In the genomic region with DNA sequence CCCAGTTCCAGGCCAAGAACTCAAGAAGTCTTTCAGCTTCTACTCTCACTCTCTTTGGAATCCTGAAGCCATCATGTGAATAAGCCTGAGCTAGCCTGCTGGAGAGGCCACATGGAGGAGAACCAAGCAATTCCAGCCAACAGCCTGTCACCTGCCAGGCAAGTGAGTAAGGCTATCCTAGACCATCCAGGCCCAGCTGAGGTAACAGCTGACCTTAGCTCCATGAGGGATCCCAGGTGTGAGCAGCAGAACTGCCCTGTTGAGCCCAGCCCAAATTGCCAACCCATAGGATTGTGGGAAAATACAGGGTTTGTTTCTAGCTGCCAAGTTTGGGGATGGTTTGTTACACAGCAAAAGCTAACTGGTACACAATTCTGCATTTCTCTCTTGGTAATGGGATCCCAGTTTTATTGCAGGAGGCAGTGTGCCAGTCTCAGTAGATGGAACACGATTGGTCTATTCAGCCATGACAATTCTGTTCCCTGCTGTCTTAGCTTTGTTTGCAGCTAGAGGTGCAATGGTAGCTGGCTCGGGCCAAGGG, we compare ENCODE assay signal across 1 cellular context.
TF ChIP-seq lines count a peak whose summit lies in the region.

No MANE protein-coding gene starts in this region.

TF ChIP-seq in A549, 52 proteins besides CTCF, POLR2A, EP300 and RAD21:
- TF ChIP-seq, protein P1, sequence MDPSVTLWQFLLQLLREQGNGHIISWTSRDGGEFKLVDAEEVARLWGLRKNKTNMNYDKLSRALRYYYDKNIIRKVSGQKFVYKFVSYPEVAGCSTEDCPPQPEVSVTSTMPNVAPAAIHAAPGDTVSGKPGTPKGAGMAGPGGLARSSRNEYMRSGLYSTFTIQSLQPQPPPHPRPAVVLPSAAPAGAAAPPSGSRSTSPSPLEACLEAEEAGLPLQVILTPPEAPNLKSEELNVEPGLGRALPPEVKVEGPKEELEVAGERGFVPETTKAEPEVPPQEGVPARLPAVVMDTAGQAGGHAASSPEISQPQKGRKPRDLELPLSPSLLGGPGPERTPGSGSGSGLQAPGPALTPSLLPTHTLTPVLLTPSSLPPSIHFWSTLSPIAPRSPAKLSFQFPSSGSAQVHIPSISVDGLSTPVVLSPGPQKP (IDR thresholded peaks at IDR 0.05; ENCODE audit: low read depth, low read length), result no peak
- no peak for TF ChIP-seq CEBPB (IDR thresholded peaks at IDR 0.05)
- TF ChIP-seq KDM1A (IDR thresholded peaks at IDR 0.05; ENCODE audit: low read depth), result peak; percentile 64; the same call in 1 of the 2 replicates
- TF ChIP-seq NFE2L2 (conservative IDR thresholded peaks at IDR 0.05; ENCODE audit: low read length), result no peak
- peak; percentile 18; the same call in 1 of the 2 replicates for TF ChIP-seq POLR2AphosphoS2 (conservative IDR thresholded peaks at IDR 0.05; ENCODE audit: low read length)
- no peak for TF ChIP-seq RNF2 (IDR thresholded peaks at IDR 0.05; ENCODE audit: borderline replicate concordance, low read depth)
- no peak for TF ChIP-seq ZSCAN20 (CRISPR knock-in tag; IDR thresholded peaks at IDR 0.05)
- no peak for TF ChIP-seq FOSB (CRISPR knock-in tag; IDR thresholded peaks at IDR 0.05)
- TF ChIP-seq HDAC2 (IDR thresholded peaks at IDR 0.05), result no peak
